In genomic region chr10:125263551-125263950, GRCh38 we compare ENCODE assay signal across 1 cellular context.
TF ChIP-seq lines count a peak whose summit lies in the region.

No MANE protein-coding gene starts in this region.

TF ChIP-seq in Ishikawa, 13 proteins besides CTCF, POLR2A, EP300 and RAD21 (continued from another document):
- TF ChIP-seq REST (IDR thresholded peaks at IDR 0.05; ENCODE audit: low read depth) (no peak), CEBPB (IDR thresholded peaks at IDR 0.05) (peak; percentile 95), TCF12 (IDR thresholded peaks at IDR 0.05; ENCODE audit: low read depth) (peak; percentile 85), MAX (IDR thresholded peaks at IDR 0.05) (peak; percentile 94), NFIC (IDR thresholded peaks at IDR 0.05) (peak; percentile 56; the same call in 1 of the 2 replicates), ZBTB7A (IDR thresholded peaks at IDR 0.05; ENCODE audit: low read depth) (no peak), TEAD4 (IDR thresholded peaks at IDR 0.05) (peak; percentile 97)
